In the genomic region with DNA sequence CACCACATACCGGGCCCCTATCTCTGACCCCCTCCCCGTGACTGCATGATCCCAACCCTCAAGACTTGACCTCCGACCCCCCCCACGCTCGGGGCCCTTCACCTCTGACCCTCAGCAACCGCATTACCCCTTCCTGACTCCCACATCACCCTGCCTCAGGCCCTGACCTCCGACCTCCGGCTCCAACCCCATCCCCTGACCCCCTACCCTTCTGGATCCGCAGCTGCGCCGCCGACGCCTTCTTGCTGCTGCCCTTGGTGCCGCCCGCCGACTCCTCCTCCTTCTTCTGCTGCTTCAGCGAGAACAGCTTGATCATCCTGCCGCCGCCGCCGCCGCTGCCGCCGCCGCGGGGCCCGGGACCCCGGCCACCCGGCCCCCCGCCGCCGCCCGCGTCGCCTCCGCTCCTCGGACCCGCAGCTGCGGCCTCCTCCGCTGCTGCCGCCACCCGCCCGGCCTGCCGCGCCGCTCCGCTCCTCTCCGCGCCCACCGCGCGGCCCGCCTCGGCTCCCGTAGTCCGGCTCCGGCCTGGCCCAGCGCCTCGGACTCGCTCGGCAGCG, we compare ENCODE assay signal across 1 cellular context.
TF ChIP-seq lines count a peak whose summit lies in the region.

A gene (minus strand): TSS at position 546 of the 557 bp plus-strand sequence. CDS start 230 bp downstream, at position 316.

TF ChIP-seq in WTC11, 78 proteins besides CTCF, POLR2A, EP300 and RAD21 (continued from another document):
- TF ChIP-seq, protein P1, sequence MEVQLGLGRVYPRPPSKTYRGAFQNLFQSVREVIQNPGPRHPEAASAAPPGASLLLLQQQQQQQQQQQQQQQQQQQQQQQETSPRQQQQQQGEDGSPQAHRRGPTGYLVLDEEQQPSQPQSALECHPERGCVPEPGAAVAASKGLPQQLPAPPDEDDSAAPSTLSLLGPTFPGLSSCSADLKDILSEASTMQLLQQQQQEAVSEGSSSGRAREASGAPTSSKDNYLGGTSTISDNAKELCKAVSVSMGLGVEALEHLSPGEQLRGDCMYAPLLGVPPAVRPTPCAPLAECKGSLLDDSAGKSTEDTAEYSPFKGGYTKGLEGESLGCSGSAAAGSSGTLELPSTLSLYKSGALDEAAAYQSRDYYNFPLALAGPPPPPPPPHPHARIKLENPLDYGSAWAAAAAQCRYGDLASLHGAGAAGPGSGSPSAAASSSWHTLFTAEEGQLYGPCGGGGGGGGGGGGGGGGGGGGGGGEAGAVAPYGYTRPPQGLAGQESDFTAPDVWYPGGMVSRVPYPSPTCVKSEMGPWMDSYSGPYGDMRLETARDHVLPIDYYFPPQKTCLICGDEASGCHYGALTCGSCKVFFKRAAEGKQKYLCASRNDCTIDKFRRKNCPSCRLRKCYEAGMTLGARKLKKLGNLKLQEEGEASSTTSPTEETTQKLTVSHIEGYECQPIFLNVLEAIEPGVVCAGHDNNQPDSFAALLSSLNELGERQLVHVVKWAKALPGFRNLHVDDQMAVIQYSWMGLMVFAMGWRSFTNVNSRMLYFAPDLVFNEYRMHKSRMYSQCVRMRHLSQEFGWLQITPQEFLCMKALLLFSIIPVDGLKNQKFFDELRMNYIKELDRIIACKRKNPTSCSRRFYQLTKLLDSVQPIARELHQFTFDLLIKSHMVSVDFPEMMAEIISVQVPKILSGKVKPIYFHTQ (CRISPR knock-in tag; IDR thresholded peaks at IDR 0.05) = no peak
- peak; percentile 33; the same call in 1 of the 2 replicates for TF ChIP-seq NR2C2 (CRISPR knock-in tag; IDR thresholded peaks at IDR 0.05)
- no peak for TF ChIP-seq ESRRA (CRISPR knock-in tag; IDR thresholded peaks at IDR 0.05; ENCODE audit: borderline replicate concordance)
- no peak for TF ChIP-seq SMAD3 (CRISPR knock-in tag; IDR thresholded peaks at IDR 0.05; ENCODE audit: borderline replicate concordance)
- TF ChIP-seq, protein P2, sequence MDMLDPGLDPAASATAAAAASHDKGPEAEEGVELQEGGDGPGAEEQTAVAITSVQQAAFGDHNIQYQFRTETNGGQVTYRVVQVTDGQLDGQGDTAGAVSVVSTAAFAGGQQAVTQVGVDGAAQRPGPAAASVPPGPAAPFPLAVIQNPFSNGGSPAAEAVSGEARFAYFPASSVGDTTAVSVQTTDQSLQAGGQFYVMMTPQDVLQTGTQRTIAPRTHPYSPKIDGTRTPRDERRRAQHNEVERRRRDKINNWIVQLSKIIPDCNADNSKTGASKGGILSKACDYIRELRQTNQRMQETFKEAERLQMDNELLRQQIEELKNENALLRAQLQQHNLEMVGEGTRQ (CRISPR knock-in tag; IDR thresholded peaks at IDR 0.05) = 0 out of 2 replicates have a peak, but pooled peaks have one; percentile 25
